In the genomic region with DNA sequence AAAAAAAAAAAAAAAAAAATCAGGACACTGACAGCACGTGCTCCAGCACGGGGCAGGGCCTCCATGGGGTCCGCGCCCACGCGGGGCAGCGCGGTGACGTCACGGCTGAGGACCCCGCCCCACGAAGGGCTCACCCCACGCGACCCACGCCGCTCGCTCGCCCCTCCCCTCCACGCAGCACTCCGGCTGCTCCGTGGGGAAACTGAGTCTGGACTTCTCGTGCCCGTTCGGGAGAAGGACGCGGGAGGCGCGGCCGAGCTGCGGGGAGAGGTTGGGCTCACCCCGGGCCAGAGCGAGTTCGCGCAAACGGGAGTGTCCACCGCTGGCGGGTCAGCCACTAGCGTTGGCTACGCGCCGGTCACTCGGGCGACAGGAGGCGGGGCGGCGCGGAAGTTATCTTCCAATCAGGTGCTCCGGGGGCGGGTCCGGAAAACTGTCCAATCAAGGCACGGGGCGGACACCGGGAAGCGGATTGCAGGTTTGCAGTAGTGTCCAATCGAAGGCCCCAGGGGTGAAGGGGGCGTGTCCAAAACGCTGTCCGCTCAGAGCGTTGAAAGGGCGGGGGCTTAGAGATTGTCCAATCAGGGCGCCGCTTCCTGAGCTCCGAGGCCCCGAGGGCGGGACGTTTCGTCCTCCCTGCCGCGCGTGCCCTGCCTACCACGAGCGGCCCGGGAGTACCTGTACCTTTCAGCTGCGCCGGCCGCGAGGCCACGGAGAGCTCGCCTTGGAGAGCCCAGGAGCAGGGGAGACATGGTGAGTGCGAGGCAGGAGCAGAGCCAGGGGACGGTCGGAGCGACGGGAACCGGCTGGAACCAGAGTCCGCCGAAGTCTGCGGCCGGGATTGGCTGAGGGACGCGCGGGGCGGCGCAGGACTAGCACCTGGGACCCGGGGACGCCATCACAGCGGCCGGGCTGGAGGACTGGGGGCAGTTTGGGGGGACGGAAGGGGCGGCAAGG, we compare ENCODE assay signal across 1 cellular context.
TF ChIP-seq lines count a peak whose summit lies in the region.

TSS of gene ZNF57 (plus strand) at position 633 of the 957 bp plus-strand sequence. CDS start at position 751, 118 bp downstream.

TF ChIP-seq in K562, 482 proteins besides CTCF, POLR2A, EP300 and RAD21 (continued from another document and continues in another):
- no peak for TF ChIP-seq E2F1 (CRISPR knock-in tag; IDR thresholded peaks at IDR 0.05)
- TF ChIP-seq GABPA (tag; conservative IDR thresholded peaks at IDR 0.05; ENCODE audit: low read depth) = 0 out of 2 replicates have a peak, but pooled peaks have one; percentile 9
- no peak; a peak in 1 of 4 replicates for TF ChIP-seq CSDE1 (IDR thresholded peaks at IDR 0.05)
- TF ChIP-seq CLOCK (CRISPR knock-in tag; IDR thresholded peaks at IDR 0.05; ENCODE audit: borderline replicate concordance) = no peak
- no peak for TF ChIP-seq SREBF2 (CRISPR knock-in tag; IDR thresholded peaks at IDR 0.05)
- TF ChIP-seq, protein P1, sequence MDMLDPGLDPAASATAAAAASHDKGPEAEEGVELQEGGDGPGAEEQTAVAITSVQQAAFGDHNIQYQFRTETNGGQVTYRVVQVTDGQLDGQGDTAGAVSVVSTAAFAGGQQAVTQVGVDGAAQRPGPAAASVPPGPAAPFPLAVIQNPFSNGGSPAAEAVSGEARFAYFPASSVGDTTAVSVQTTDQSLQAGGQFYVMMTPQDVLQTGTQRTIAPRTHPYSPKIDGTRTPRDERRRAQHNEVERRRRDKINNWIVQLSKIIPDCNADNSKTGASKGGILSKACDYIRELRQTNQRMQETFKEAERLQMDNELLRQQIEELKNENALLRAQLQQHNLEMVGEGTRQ (CRISPR knock-in tag; IDR thresholded peaks at IDR 0.05) = no peak
- TF ChIP-seq, protein P2, sequence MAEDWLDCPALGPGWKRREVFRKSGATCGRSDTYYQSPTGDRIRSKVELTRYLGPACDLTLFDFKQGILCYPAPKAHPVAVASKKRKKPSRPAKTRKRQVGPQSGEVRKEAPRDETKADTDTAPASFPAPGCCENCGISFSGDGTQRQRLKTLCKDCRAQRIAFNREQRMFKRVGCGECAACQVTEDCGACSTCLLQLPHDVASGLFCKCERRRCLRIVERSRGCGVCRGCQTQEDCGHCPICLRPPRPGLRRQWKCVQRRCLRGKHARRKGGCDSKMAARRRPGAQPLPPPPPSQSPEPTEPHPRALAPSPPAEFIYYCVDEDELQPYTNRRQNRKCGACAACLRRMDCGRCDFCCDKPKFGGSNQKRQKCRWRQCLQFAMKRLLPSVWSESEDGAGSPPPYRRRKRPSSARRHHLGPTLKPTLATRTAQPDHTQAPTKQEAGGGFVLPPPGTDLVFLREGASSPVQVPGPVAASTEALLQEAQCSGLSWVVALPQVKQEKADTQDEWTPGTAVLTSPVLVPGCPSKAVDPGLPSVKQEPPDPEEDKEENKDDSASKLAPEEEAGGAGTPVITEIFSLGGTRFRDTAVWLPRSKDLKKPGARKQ (CRISPR knock-in tag; IDR thresholded peaks at IDR 0.05) = no peak
- TF ChIP-seq ESRRB (CRISPR knock-in tag; IDR thresholded peaks at IDR 0.05; ENCODE audit: borderline replicate concordance) = no peak
- TF ChIP-seq ZC3H4 (CRISPR knock-in tag; IDR thresholded peaks at IDR 0.05; ENCODE audit: borderline replicate concordance) = no peak
- TF ChIP-seq PURB (CRISPR knock-in tag; IDR thresholded peaks at IDR 0.05; ENCODE audit: low read depth) = no peak
- TF ChIP-seq SNIP1 (IDR thresholded peaks at IDR 0.05; ENCODE audit: low read depth) = no peak
- no peak for TF ChIP-seq KAT2B (IDR thresholded peaks at IDR 0.05; ENCODE audit: low read depth, low read length)
- TF ChIP-seq HINFP (tag; conservative IDR thresholded peaks at IDR 0.05; ENCODE audit: low read depth) = peak; percentile 91
- no peak for TF ChIP-seq TCFL5 (CRISPR knock-in tag; conservative IDR thresholded peaks at IDR 0.05)
- no peak for TF ChIP-seq C11orf30 (IDR thresholded peaks at IDR 0.05; ENCODE audit: low read depth)
- no peak for TF ChIP-seq ZKSCAN8 (CRISPR knock-in tag; IDR thresholded peaks at IDR 0.05)
- no peak for TF ChIP-seq SRSF3 (IDR thresholded peaks at IDR 0.05; ENCODE audit: insufficient read depth, low read length)
- no peak for TF ChIP-seq ZC3H8 (IDR thresholded peaks at IDR 0.05)
- TF ChIP-seq, protein P3, sequence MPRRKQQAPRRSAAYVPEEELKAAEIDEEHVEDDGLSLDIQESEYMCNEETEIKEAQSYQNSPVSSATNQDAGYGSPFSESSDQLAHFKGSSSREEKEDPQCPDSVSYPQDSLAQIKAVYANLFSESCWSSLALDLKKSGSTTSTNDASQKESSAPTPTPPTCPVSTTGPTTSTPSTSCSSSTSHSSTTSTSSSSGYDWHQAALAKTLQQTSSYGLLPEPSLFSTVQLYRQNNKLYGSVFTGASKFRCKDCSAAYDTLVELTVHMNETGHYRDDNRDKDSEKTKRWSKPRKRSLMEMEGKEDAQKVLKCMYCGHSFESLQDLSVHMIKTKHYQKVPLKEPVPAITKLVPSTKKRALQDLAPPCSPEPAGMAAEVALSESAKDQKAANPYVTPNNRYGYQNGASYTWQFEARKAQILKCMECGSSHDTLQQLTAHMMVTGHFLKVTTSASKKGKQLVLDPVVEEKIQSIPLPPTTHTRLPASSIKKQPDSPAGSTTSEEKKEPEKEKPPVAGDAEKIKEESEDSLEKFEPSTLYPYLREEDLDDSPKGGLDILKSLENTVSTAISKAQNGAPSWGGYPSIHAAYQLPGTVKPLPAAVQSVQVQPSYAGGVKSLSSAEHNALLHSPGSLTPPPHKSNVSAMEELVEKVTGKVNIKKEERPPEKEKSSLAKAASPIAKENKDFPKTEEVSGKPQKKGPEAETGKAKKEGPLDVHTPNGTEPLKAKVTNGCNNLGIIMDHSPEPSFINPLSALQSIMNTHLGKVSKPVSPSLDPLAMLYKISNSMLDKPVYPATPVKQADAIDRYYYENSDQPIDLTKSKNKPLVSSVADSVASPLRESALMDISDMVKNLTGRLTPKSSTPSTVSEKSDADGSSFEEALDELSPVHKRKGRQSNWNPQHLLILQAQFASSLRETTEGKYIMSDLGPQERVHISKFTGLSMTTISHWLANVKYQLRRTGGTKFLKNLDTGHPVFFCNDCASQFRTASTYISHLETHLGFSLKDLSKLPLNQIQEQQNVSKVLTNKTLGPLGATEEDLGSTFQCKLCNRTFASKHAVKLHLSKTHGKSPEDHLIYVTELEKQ (CRISPR knock-in tag; IDR thresholded peaks at IDR 0.05) = no peak
- TF ChIP-seq CC2D1A (IDR thresholded peaks at IDR 0.05) = peak; percentile 94
- TF ChIP-seq ZSCAN32 (CRISPR knock-in tag; IDR thresholded peaks at IDR 0.05) = no peak
- no peak for TF ChIP-seq HDAC3 (IDR thresholded peaks at IDR 0.05; ENCODE audit: borderline replicate concordance, partially characterized antibody)
- TF ChIP-seq, protein P4, sequence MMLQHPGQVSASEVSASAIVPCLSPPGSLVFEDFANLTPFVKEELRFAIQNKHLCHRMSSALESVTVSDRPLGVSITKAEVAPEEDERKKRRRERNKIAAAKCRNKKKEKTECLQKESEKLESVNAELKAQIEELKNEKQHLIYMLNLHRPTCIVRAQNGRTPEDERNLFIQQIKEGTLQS (IDR thresholded peaks at IDR 0.05) = peak; percentile 69
- TF ChIP-seq, protein P4 (CRISPR knock-in tag; conservative IDR thresholded peaks at IDR 0.05) = no peak
- TF ChIP-seq MCM5 (IDR thresholded peaks at IDR 0.05; ENCODE audit: low read depth) = no peak
- peak; percentile 84 to 87 for TF ChIP-seq NRF1 (conservative IDR thresholded peaks at IDR 0.05 in 1 of 2, IDR thresholded peaks at IDR 0.05 in 1 of 2)
- TF ChIP-seq IFI16 (CRISPR knock-in tag; IDR thresholded peaks at IDR 0.05) = no peak
- TF ChIP-seq TSC22D4 (tag; IDR thresholded peaks at IDR 0.05) = no peak
- TF ChIP-seq ZNF695 (CRISPR knock-in tag; IDR thresholded peaks at IDR 0.05) = no peak
- TF ChIP-seq LEF1 (IDR thresholded peaks at IDR 0.05) = 0 out of 2 replicates have a peak, but pooled peaks have one; percentile 33
- TF ChIP-seq NR4A1 (CRISPR knock-in tag; IDR thresholded peaks at IDR 0.05) = no peak
- TF ChIP-seq NR4A1 (tag; IDR thresholded peaks at IDR 0.05) = no peak
- TF ChIP-seq ZNF134 (CRISPR knock-in tag; conservative IDR thresholded peaks at IDR 0.05) = no peak
- TF ChIP-seq SPI1 (IDR thresholded peaks at IDR 0.05; ENCODE audit: borderline replicate concordance, low read depth, low read length) = 0 out of 2 replicates have a peak, but pooled peaks have one; percentile 10
- TF ChIP-seq ZNF77 (CRISPR knock-in tag; IDR thresholded peaks at IDR 0.05) = no peak
- TF ChIP-seq, protein P5, sequence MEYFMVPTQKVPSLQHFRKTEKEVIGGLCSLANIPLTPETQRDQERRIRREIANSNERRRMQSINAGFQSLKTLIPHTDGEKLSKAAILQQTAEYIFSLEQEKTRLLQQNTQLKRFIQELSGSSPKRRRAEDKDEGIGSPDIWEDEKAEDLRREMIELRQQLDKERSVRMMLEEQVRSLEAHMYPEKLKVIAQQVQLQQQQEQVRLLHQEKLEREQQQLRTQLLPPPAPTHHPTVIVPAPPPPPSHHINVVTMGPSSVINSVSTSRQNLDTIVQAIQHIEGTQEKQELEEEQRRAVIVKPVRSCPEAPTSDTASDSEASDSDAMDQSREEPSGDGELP (CRISPR knock-in tag; IDR thresholded peaks at IDR 0.05; ENCODE audit: borderline replicate concordance) = peak; percentile 68
- no peak for TF ChIP-seq ZNF311 (CRISPR knock-in tag; IDR thresholded peaks at IDR 0.05)
- peak; percentile 92 for TF ChIP-seq HNRNPLL (IDR thresholded peaks at IDR 0.05; ENCODE audit: low read depth, low read length, poor library complexity, severe bottlenecking)
- TF ChIP-seq, protein P6, sequence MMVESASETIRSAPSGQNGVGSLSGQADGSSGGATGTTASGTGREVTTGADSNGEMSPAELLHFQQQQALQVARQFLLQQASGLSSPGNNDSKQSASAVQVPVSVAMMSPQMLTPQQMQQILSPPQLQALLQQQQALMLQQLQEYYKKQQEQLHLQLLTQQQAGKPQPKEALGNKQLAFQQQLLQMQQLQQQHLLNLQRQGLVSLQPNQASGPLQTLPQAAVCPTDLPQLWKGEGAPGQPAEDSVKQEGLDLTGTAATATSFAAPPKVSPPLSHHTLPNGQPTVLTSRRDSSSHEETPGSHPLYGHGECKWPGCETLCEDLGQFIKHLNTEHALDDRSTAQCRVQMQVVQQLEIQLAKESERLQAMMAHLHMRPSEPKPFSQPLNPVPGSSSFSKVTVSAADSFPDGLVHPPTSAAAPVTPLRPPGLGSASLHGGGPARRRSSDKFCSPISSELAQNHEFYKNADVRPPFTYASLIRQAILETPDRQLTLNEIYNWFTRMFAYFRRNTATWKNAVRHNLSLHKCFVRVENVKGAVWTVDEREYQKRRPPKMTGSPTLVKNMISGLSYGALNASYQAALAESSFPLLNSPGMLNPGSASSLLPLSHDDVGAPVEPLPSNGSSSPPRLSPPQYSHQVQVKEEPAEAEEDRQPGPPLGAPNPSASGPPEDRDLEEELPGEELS (CRISPR knock-in tag; IDR thresholded peaks at IDR 0.05; ENCODE audit: borderline replicate concordance) = peak; percentile 94
- peak; percentile 78 for TF ChIP-seq CREM (IDR thresholded peaks at IDR 0.05; ENCODE audit: low read depth)
- TF ChIP-seq PHF21A (IDR thresholded peaks at IDR 0.05; ENCODE audit: borderline replicate concordance, low read depth) = no peak
- no peak for TF ChIP-seq ZNF512 (tag; IDR thresholded peaks at IDR 0.05)
